In the genomic region with DNA sequence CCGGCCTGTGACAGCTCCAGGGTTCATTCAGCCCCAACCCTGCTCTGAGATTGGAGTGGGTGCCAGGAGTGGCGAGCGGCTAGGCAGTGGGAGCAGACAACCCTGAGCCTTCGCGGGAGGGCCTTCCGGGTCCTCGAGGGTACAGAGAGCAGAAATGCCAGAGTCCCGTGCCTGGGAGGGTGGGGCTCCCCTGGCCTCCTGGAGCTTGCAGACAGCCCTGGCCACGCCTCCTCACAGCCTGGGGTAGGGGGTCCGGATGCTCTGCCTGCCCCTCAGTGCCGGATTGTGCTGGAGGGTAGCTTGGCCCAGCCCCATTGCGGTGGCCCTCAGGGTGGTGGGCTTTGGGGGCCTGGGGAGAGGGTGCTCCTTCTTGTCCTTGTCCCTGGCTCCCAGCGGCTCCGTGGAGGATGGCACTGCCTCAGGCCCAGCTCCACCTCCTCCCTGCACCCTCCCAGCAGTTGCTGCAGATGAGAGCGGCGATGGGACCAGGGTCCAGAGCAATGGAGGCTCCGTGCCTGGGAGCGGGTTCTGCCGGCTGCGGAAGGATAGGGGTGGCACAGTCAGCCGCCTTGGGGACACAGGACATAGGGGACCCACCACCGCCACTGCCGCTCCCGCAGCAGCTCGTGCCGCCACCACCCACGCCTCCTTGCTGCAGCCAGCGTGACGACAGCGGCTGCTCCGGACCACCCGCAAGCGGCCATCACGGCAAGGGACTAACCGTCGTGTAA, we compare ENCODE assay signal across 8 cellular contexts. TPM values are rescaled to one million over a fixed set of nuclear protein-coding genes. Genes with fewer than 3 reads are reported as not detected.
DNase-seq lines count a peak whose midpoint lies in the region; TF ChIP-seq lines count a peak whose summit lies in the region.

No MANE protein-coding gene starts in this region.

- no peak overlapping the region for H2BK120ac ChIP-seq in trophoblast cell (ENCODE audit: insufficient read depth, low read length, poor library complexity)

- whole genome bisulfite sequencing in esophagus muscularis mucosa = 4% methylated on average over 13 of the region's 36 CpGs
- no CpG with 5 or more reads among the region's 36 CpGs for whole genome bisulfite sequencing in trophoblast cell (ENCODE audit: extremely low coverage, insufficient coverage, insufficient read length)

- H3K9me3 ChIP-seq in esophagus muscularis mucosa (no peaks in the 10 kb centered on the region), trophoblast cell (ENCODE audit: insufficient read depth, low read depth, low read length) (no peaks in the 10 kb centered on the region)

- H3K23ac ChIP-seq in trophoblast cell (ENCODE audit: low read length) = no peak overlapping the region

- TF ChIP-seq EP300 in esophagus muscularis mucosa (IDR thresholded peaks at IDR 0.05) = no peak

- H2BK12ac ChIP-seq in trophoblast cell (ENCODE audit: low read length) = peak overlapping the region; percentile 26

- H3K4me3 ChIP-seq in HFF-Myc (replicated peaks; ENCODE audit: low read depth, low read length) = 0 out of 2 replicates have a peak overlapping the region, but pooled peaks have one; percentile 13
- H3K4me3 ChIP-seq in esophagus muscularis mucosa = peak overlapping the region; percentile 37 to 56 (median 40)
- no peak overlapping the region for H3K4me3 ChIP-seq in trophoblast cell (ENCODE audit: low read depth, low read length)

- no peak overlapping the region for H3K27ac ChIP-seq in esophagus muscularis mucosa (replicated peaks in 1 of 4)
- H3K27ac ChIP-seq in trophoblast cell (ENCODE audit: low read depth, low read length) = no peak overlapping the region

- no peak overlapping the region for H3K9ac ChIP-seq in trophoblast cell (ENCODE audit: low read length)

- no peaks in the 10 kb centered on the region for H3K79me2 ChIP-seq in trophoblast cell (ENCODE audit: control insufficient read depth, insufficient read depth, low read length, poor library complexity)

- H3K18ac ChIP-seq in trophoblast cell (ENCODE audit: low read length) = no peak overlapping the region

- H2BK5ac ChIP-seq in trophoblast cell (ENCODE audit: low read depth, low read length, poor library complexity) = no peak overlapping the region

- no peak overlapping the region for H3K4me2 ChIP-seq in trophoblast cell (ENCODE audit: low read length)

- intact Hi-C loops in esophagus muscularis mucosa (cut with DNase I) = loop anchor here (10.0 kb wide), 1 partner anchor 509 kb away; no protein-coding TSS in a partner anchor

- H3K14ac ChIP-seq in trophoblast cell (ENCODE audit: low read length) = peak overlapping the region; percentile 8

- DNase-seq in NCI-H2171 treated with DMSO at 0.1 percent for 48 hours (lab: John Stamatoyannopoulos, UW) = peak; percentile 13
- DNase-seq in NCI-H2171 (lab: John Stamatoyannopoulos, UW) = no peak
- no peak for DNase-seq in HFF-Myc (ENCODE audit: extremely low read depth, low read depth)
- peak; percentile 7 for DNase-seq in SW480 (ENCODE audit: low spot score)
- DNase-seq in esophagus muscularis mucosa (ENCODE audit: extremely low spot score) = no peak
- peak; percentile 28 to 42 for DNase-seq in trophoblast cell
- DNase-seq in HK-2 (ENCODE audit: unreplicated experiment) = no peak
- DNase-seq in NCI-H1436 treated with DMSO at 0.1 percent for 48 hours (lab: John Stamatoyannopoulos, UW) = no peak

- H3K36me3 ChIP-seq in esophagus muscularis mucosa = no peaks in the 10 kb centered on the region
- H3K36me3 ChIP-seq in trophoblast cell (ENCODE audit: control insufficient read depth in 1 of 2, insufficient read depth in 2 of 2, low read length in 2 of 2) = no peaks in the 10 kb centered on the region

- no peak overlapping the region for H2AK5ac ChIP-seq in trophoblast cell (ENCODE audit: low read length)

- peak overlapping the region; percentile 39 for H4K91ac ChIP-seq in trophoblast cell (ENCODE audit: low read depth, low read length)

- no peak for TF ChIP-seq POLR2A in esophagus muscularis mucosa (IDR thresholded peaks at IDR 0.05; ENCODE audit: low read depth)

- H4K8ac ChIP-seq in trophoblast cell (ENCODE audit: low read depth, low read length) = no peak overlapping the region

- H3K79me1 ChIP-seq in trophoblast cell (ENCODE audit: low read length) = peaks cover 6% of the 10 kb centered on the region

- peaks cover 0 to 55% (median 7%) of the 10 kb centered on the region in 4 donors for H3K27me3 ChIP-seq in esophagus muscularis mucosa
- H3K27me3 ChIP-seq in trophoblast cell (ENCODE audit: insufficient read depth, low read length) = no peaks in the 10 kb centered on the region

- no peak overlapping the region for H3K4ac ChIP-seq in trophoblast cell (ENCODE audit: low read depth, low read length)

- H3K4me1 ChIP-seq in esophagus muscularis mucosa = peaks cover 7 to 13% (median 12%) of the 10 kb centered on the region in 4 donors
- H3K4me1 ChIP-seq in trophoblast cell (ENCODE audit: control insufficient read depth in 1 of 2, insufficient read depth in 2 of 2, low read length in 2 of 2) = peaks cover 11 to 14% of the 10 kb centered on the region in 2 experiments

- TF ChIP-seq CTCF in HFF-Myc (IDR thresholded peaks at IDR 0.05; ENCODE audit: low read depth, low read length, missing control alignments) = no peak
- no peak for TF ChIP-seq CTCF in esophagus muscularis mucosa (IDR thresholded peaks at IDR 0.05)

- H2AFZ ChIP-seq in trophoblast cell (ENCODE audit: insufficient read depth, low read length, poor library complexity) = peak overlapping the region; percentile 3

- no peak overlapping the region for H4K12ac ChIP-seq in trophoblast cell (ENCODE audit: low read depth, low read length)

RNA-seq across cellular contexts. Expression of a gene that starts 34.9 kb away (rescaled TPM):
- total RNA-seq in esophagus muscularis mucosa = not detected
- not detected in 2 replicates for polyA plus RNA-seq in trophoblast cell (2013)

RNA-seq across cellular contexts. Expression of a gene that starts 39.2 kb away (rescaled TPM):
- 10 to 100 TPM; 13.3 to 22.2 (median 15.0) TPM for total RNA-seq in esophagus muscularis mucosa
- 12.4 and 13.3 TPM in 2 replicates for polyA plus RNA-seq in trophoblast cell (2013)

RNA-seq across cellular contexts. Expression of a gene that starts 49.4 kb away (rescaled TPM):
- not detected for total RNA-seq in esophagus muscularis mucosa
- polyA plus RNA-seq in trophoblast cell (2013) = not detected in 2 replicates

RNA-seq across cellular contexts. Expression of a gene that starts 53.2 kb away (rescaled TPM):
- not detected for total RNA-seq in esophagus muscularis mucosa
- not detected in 2 replicates for polyA plus RNA-seq in trophoblast cell (2013)

Comparison
In these comparisons a context has a peak if more than half of its experiments do, and no peak if none do; other contexts are left out.
1. DNase-seq: peak in NCI-H2171 treated with DMSO at 0.1 percent for 48 hours (single experiment), SW480 (single experiment) and trophoblast cell (2 of 2); none in NCI-H2171 (single experiment), HFF-Myc (single experiment), esophagus muscularis mucosa (single experiment), HK-2 (single experiment) and NCI-H1436 treated with DMSO at 0.1 percent for 48 hours (single experiment).